Comparison of ENCODE assay signal across 22 cellular contexts in the genomic region with DNA sequence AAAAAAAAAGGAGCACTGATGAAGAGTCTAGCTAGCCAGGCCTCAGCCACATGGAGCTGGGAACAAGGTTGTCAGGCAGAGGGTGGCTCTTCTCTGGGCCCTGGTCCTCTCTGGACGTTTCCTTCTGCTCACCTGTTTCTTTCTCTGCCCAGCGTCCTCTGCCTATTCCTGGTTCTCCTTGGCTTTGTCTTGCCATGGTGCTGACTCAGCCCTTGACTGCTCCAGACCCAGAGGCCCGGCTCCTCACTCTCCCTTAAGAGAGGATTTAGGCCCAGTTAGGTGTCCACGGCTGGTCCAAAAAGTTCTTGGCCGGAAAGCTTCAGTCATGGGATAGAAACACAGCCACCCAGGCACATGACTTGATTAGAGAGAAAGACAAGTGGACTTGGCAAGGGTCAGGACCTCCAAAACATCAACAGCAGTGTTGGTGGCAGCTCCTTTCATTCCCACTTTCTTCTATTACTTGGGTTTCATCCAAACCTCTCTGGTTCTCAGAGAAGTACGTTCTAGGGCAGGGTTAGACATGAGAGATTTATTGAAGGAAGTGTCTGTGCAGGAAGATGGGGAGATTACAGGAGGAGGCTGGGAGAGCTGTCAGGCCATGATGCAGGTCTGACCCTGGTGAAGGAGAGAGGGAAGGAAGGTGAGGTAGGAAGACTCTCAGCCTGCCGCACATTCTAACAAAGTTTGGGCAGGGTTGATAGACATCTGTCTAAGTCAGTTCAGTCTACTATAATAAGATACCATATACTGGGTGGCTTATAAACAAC.
"Had no signal": no experiment of that assay in that cellular context is flagged by ENCODE, and none has a peak within 500 bp of the region (broad histone marks: within the 10 kb centered on the region; RNA-seq: fewer than 3 reads in every experiment).

No MANE protein-coding gene starts in this region.

- H3K27me3 Mint-ChIP-seq: activated CD4-positive, alpha-beta T cell treated with anti-CD3 and anti-CD28 coated beads, Interleukin-2, amount 10 ng/mL, durations not matched to agents 7 days and 5 days; progenitor cell of endocrine pancreas; type B pancreatic cell had no signal

- H3K4me1 Mint-ChIP-seq: nephron progenitor cell had no signal

- H3K27ac Mint-ChIP-seq: activated CD4-positive, alpha-beta T cell treated with anti-CD3 and anti-CD28 coated beads, Interleukin-2, amount 10 ng/mL, durations not matched to agents 7 days and 5 days; activated T-cell treated with anti-CD3 and anti-CD28 coated beads, Interleukin-2, amount 50 U/mL, for 72 hours; dendritic cell treated with granulocyte-macrophage colony-stimulating factor and Interleukin-4, amounts not matched to agents 40 ng/mL and 50 ng/mL, for 4 days; nephron progenitor cell; progenitor cell of endocrine pancreas; type B pancreatic cell had no signal

- DNase-seq: activated CD4-positive, alpha-beta T cell treated with anti-CD3 and anti-CD28 coated beads, Interleukin-2, amount 10 ng/mL, durations not matched to agents 7 days and 5 days; activated CD4-positive, CD25-positive, alpha-beta regulatory T cell; activated naive CD4-positive, alpha-beta T cell treated with Interleukin-2 at 50 U/mL for 16 hours; activated T-cell treated with anti-CD3 and anti-CD28 coated beads for 4 hours; activated T-cell treated with anti-CD3 and anti-CD28 coated beads, Interleukin-2, amount 50 U/mL, for 72 hours; central memory CD4-positive, alpha-beta T cell; effector CD8-positive, alpha-beta T cell; left ventricle myocardium inferior; mesendoderm; nephron progenitor cell; ovary; right lobe of liver; stimulated activated CD4-positive, alpha-beta T cell treated with anti-CD3 and anti-CD28 coated beads, Interleukin-2, amount 100 ng/mL, for 48 hours; stimulated activated naive CD8-positive, alpha-beta T cell treated with anti-CD3 and anti-CD28 coated beads, Interleukin-15, Interleukin-2, amounts not matched to agents 100 U/mL and 50 U/mL, for 24 hours; substantia nigra; uterus had no signal

- H3K4me1 ChIP-seq: breast epithelium, right lobe of liver, uterus had no signal

- H3K9me3 Mint-ChIP-seq: type B pancreatic cell had no signal

- H3K27ac ChIP-seq: breast epithelium, left ventricle myocardium inferior, ovary, right lobe of liver, uterus had no signal

- H3K36me3 Mint-ChIP-seq: type B pancreatic cell had no signal

- H3K4me3 ChIP-seq: breast epithelium, left ventricle myocardium inferior, lung, ovary, right lobe of liver, uterus had no signal

- H3K4me3 Mint-ChIP-seq: activated CD4-positive, alpha-beta T cell treated with anti-CD3 and anti-CD28 coated beads, Interleukin-2, amount 10 ng/mL, durations not matched to agents 7 days and 5 days; activated T-cell treated with anti-CD3 and anti-CD28 coated beads, Interleukin-2, amount 50 U/mL, for 72 hours; dendritic cell treated with granulocyte-macrophage colony-stimulating factor and Interleukin-4, amounts not matched to agents 40 ng/mL and 50 ng/mL, for 4 days; nephron progenitor cell; type B pancreatic cell had no signal

- H3K27me3 ChIP-seq: breast epithelium, ovary, right lobe of liver, uterus had no signal

- ATAC-seq: activated T-cell treated with anti-CD3 and anti-CD28 coated beads, Interleukin-2, amount 50 U/mL, for 72 hours; right lobe of liver; SK-N-SH treated with all-trans-retinoic acid at 6 μM for 48 hours; stimulated activated naive CD8-positive, alpha-beta T cell treated with anti-CD3 and anti-CD28 coated beads, Interleukin-15, Interleukin-2, amounts not matched to agents 100 U/mL and 50 U/mL, for 24 hours had no signal

- H3K36me3 ChIP-seq: breast epithelium, left ventricle myocardium inferior, ovary, right lobe of liver, uterus had no signal

- H3K9me3 ChIP-seq: breast epithelium, ovary, right lobe of liver, uterus had no signal
